Comparison of ENCODE assay signal across 24 cellular contexts in genomic region chr7:106276513-106276912, GRCh38.
"Had no signal": no experiment of that assay in that cellular context is flagged by ENCODE, and none has a peak within 500 bp of the region (broad histone marks: within the 10 kb centered on the region; RNA-seq: fewer than 3 reads in every experiment).

No MANE protein-coding gene starts in this region.

- H3K4me3 ChIP-seq: gastroesophageal sphincter, left ventricle myocardium inferior, lower lobe of right lung, pancreas, thoracic aorta, transverse colon had no signal

- H3K36me3 Mint-ChIP-seq: natural killer cell had no signal

- H3K27ac Mint-ChIP-seq: immature natural killer cell; memory B cell; mesothelial cell of epicardium; natural killer cell; stimulated activated memory B cell treated with anti-CD40 and anti-IgM and Interleukin-4, amounts not matched to agents 10 μg/mL and 1 μg/mL and 100 μg/mL, for 72 hours had no signal

- H3K27me3 Mint-ChIP-seq: memory B cell; progenitor cell of endocrine pancreas; stimulated activated memory B cell treated with anti-CD40 and anti-IgM and Interleukin-4, amounts not matched to agents 10 μg/mL and 1 μg/mL and 100 μg/mL, for 72 hours had no signal

- H3K27me3 ChIP-seq: gastroesophageal sphincter, pancreas, stomach, transverse colon had no signal

- DNase-seq: effector memory CD4-positive, alpha-beta T cell; foreskin fibroblast; glutamatergic neuron; immature natural killer cell; left cardiac atrium; left ventricle myocardium inferior; lower lobe of right lung; natural killer cell; nucleus accumbens; pancreas; stimulated activated CD4-positive, alpha-beta T cell treated with anti-CD3 and anti-CD28 coated beads, Interleukin-4, amount 100 ng/mL, for 1 hour; stimulated activated CD8-positive, alpha-beta memory T cell treated with anti-CD3 and anti-CD28 coated beads, Interleukin-4, amount 100 ng/mL, for 48 hours; stomach; substantia nigra; transverse colon had no signal

- H3K4me3 Mint-ChIP-seq: immature natural killer cell; memory B cell; mesothelial cell of epicardium; natural killer cell; neural crest cell; stimulated activated memory B cell treated with anti-CD40 and anti-IgM and Interleukin-4, amounts not matched to agents 10 μg/mL and 1 μg/mL and 100 μg/mL, for 72 hours had no signal

- H3K9me3 ChIP-seq: gastroesophageal sphincter, left ventricle myocardium inferior, lower lobe of right lung, pancreas, stomach, thoracic aorta, transverse colon had no signal

- ATAC-seq: esophagus mucosa; gastroesophageal sphincter; left cardiac atrium; lower lobe of right lung; natural killer cell; pancreas; right cardiac atrium; stimulated activated memory B cell treated with anti-CD40 and anti-IgM and Interleukin-4, amounts not matched to agents 10 μg/mL and 1 μg/mL and 100 μg/mL, for 72 hours had no signal

- H3K27ac ChIP-seq: gastroesophageal sphincter, left ventricle myocardium inferior, lower lobe of right lung, pancreas, stomach, thoracic aorta, transverse colon had no signal

- H3K9me3 Mint-ChIP-seq: immature natural killer cell; memory B cell; mesothelial cell of epicardium; natural killer cell; neural crest cell; stimulated activated memory B cell treated with anti-CD40 and anti-IgM and Interleukin-4, amounts not matched to agents 10 μg/mL and 1 μg/mL and 100 μg/mL, for 72 hours had no signal
